ENCODE assay signal across 13 cellular contexts in genomic region chr6:110475255-110475654, GRCh38. TPM values are rescaled to one million over a fixed set of nuclear protein-coding genes. Genes with fewer than 3 reads are reported as not detected.
A peak's percentile ranks its signal among the peaks of the same experiment; 100 is the strongest.
DNase-seq lines count a peak whose midpoint lies in the region; FAIRE-seq and TF ChIP-seq lines count a peak whose summit lies in the region.
"Had no signal": no experiment of that assay in that cellular context is flagged by ENCODE, and none has a peak within 500 bp of the region (broad histone marks: within the 10 kb centered on the region; RNA-seq: fewer than 3 reads in every experiment).

No MANE protein-coding gene starts in this region.

- H4K20me1 ChIP-seq in H1 (replicated peaks in 1 of 2; ENCODE audit: control insufficient read depth in 1 of 2, insufficient read depth in 2 of 2, low read length in 2 of 2): no peaks in the 10 kb centered on the region

- no peak overlapping the region for H4K91ac ChIP-seq in H1 (replicated peaks; ENCODE audit: insufficient read length, low read length)

- H3K56ac ChIP-seq in H1 (replicated peaks; ENCODE audit: insufficient read length, low read depth, low read length): no peak overlapping the region

- H2AK5ac ChIP-seq in H1 (ENCODE audit: low read depth, low read length): no peak overlapping the region

- no peaks in the 10 kb centered on the region for H3K4me1 ChIP-seq in H1 (replicated peaks in 1 of 4; ENCODE audit: control insufficient read depth in 3 of 4, insufficient read depth in 4 of 4, low read length in 3 of 4)
- peaks cover 0 to 31% (median 17%) of the 10 kb centered on the region in 6 donors for H3K4me1 ChIP-seq in spleen

- no peak overlapping the region for H3K27ac Mint-ChIP-seq in chondrocyte (ENCODE audit: unreplicated experiment)

- H2BK5ac ChIP-seq in H1 (ENCODE audit: low read depth, low read length): no peak overlapping the region

- H3K36me3 ChIP-seq in H1 (ENCODE audit: control insufficient read depth in 2 of 4, insufficient read depth in 4 of 4, low read length in 3 of 4) (no peaks in the 10 kb centered on the region), spleen (no peaks in the 10 kb centered on the region)
- H3K36me3 ChIP-seq: cardiac muscle cell had no signal

- no peak overlapping the region for H3K14ac ChIP-seq in H1 (ENCODE audit: insufficient read length)

- H3K23ac ChIP-seq in H1 (ENCODE audit: insufficient read length): no peak overlapping the region

- no peak for FAIRE-seq in H1 (lab: Jason Lieb, UNC)
- FAIRE-seq: frontal cortex had no signal

- 0 out of 2 replicates have a peak overlapping the region, but pooled peaks have one; percentile 5 for H2AFZ ChIP-seq in H1 (ENCODE audit: low read length)

- no peak for TF ChIP-seq RAD21 in H1 (IDR thresholded peaks at IDR 0.05 in 1 of 2, conservative IDR thresholded peaks at IDR 0.05 in 1 of 2; ENCODE audit: low read depth in 2 of 2, low read length in 2 of 2)

- H2BK15ac ChIP-seq in H1 (ENCODE audit: low read length): no peak overlapping the region

- no peak overlapping the region for H2BK12ac ChIP-seq in H1 (ENCODE audit: low read depth, low read length)

- no peaks in the 10 kb centered on the region for H3K79me1 ChIP-seq in H1 (ENCODE audit: low read depth, low read length)

- H2BK20ac ChIP-seq in H1 (ENCODE audit: low read length): no peak overlapping the region

- TF ChIP-seq CTCF in H1 (IDR thresholded peaks at IDR 0.05; ENCODE audit: control extremely low read depth in 1 of 3, insufficient read depth in 1 of 3, low read depth in 1 of 3, low read length in 3 of 3): no peak
- no peak for TF ChIP-seq CTCF in spleen (IDR thresholded peaks at IDR 0.05 in 8 of 11, conservative IDR thresholded peaks at IDR 0.05 in 3 of 11)
- no peak for TF ChIP-seq CTCF in chondrocyte (IDR thresholded peaks at IDR 0.05)

- no peaks in the 10 kb centered on the region for H3K27me3 ChIP-seq in H1 (replicated peaks in 1 of 4; ENCODE audit: control insufficient read depth in 3 of 4, extremely low read depth in 1 of 4, insufficient read depth in 3 of 4, low read length in 3 of 4)
- H3K27me3 ChIP-seq in spleen (replicated peaks in 1 of 7): peaks cover 0 to 38% (median 14%) of the 10 kb centered on the region in 7 donors

- no peaks in the 10 kb centered on the region for H3K36me3 Mint-ChIP-seq in chondrocyte (ENCODE audit: low read depth)

- peak overlapping the region; percentile 16 for H3K4me3 ChIP-seq in Jurkat, Clone E6-1 (ENCODE audit: low read length)
- no peak overlapping the region for H3K4me3 ChIP-seq in H1 (ENCODE audit: extremely low read depth in 1 of 4, insufficient read depth in 2 of 4, low read depth in 3 of 4, low read length in 4 of 4)
- peak overlapping the region in 5 of 8 donors; percentile 35 to 65 (median 39) for H3K4me3 ChIP-seq in spleen
- H3K4me3 ChIP-seq: cardiac muscle cell had no signal

- H4K8ac ChIP-seq in H1 (ENCODE audit: extremely low read depth, insufficient read depth, low read length): no peak overlapping the region

- H3K4me2 ChIP-seq in H1 (ENCODE audit: insufficient read depth in 1 of 2, low read depth in 2 of 2, low read length in 2 of 2): no peak overlapping the region

- peaks cover 3 to 6% of the 10 kb centered on the region in 2 experiments; a peak in 1 of 4 replicates for H3K9me3 ChIP-seq in H1 (ENCODE audit: insufficient read depth in 2 of 2, low read depth in 1 of 2, low read length in 1 of 2)
- H3K9me3 ChIP-seq in spleen: no peaks in the 10 kb centered on the region

- no peak overlapping the region for H3K4me3 Mint-ChIP-seq in chondrocyte (ENCODE audit: unreplicated experiment)

- H3K18ac ChIP-seq in H1 (ENCODE audit: extremely low read depth, low read length): no peak overlapping the region

- DNase-seq in Jurkat, Clone E6-1 (ENCODE audit: low read depth, low spot score): peak; percentile 84
- DNase-seq in SIG-M5 (lab: John Stamatoyannopoulos, UW) (peak; percentile 92), H1 (ENCODE audit: low read depth in 1 of 2, low spot score in 2 of 2) (peak in 1 of 2 experiments; percentile 20), spleen (peak; percentile 79), nucleus accumbens (lab: John Stamatoyannopoulos, UW) (no peak), DMS53 treated with DMSO at 0.1 percent for 48 hours (lab: John Stamatoyannopoulos, UW; ENCODE audit: unreplicated experiment) (no peak), chondrocyte (ENCODE audit: low spot score) (no peak)
- DNase-seq: activated CD8-positive, alpha-beta memory T cell treated with anti-CD3 and anti-CD28 coated beads for 24 hours; NCI-H2029 had no signal

- H3K9ac ChIP-seq in H1 (replicated peaks in 1 of 4; ENCODE audit: extremely low read depth in 1 of 4, low read depth in 3 of 4, low read length in 3 of 4): no peak overlapping the region

- no peaks in the 10 kb centered on the region; the same call in 1 of the 2 replicates for H3K23me2 ChIP-seq in H1 (ENCODE audit: low read depth, low read length)

- no peak for TF ChIP-seq EP300 in H1 (IDR thresholded peaks at IDR 0.05; ENCODE audit: borderline replicate concordance in 1 of 2, low read depth in 2 of 2, low read length in 2 of 2)

- H3K79me2 ChIP-seq in H1 (ENCODE audit: control insufficient read depth in 1 of 2, insufficient read depth in 2 of 2, low read length in 2 of 2): no peaks in the 10 kb centered on the region

- CTCF ChIA-PET in H1 (lab: Charles Lee; ENCODE audit: partially characterized antibody): interaction anchor here (0.6 to 1.3 kb wide), 3 partner anchors 8 to 82 kb away, joined by 3 to 4 read pairs (median 3); no protein-coding TSS in a partner anchor

- no peak for TF ChIP-seq POLR2A in H1 (IDR thresholded peaks at IDR 0.05; ENCODE audit: control extremely low read depth in 1 of 2, low read depth in 2 of 2, low read length in 2 of 2)
- no peak for TF ChIP-seq POLR2A in spleen (IDR thresholded peaks at IDR 0.05)

- H3K4ac ChIP-seq in H1 (replicated peaks; ENCODE audit: insufficient read length, low read depth, low read length): no peak overlapping the region

- no peak overlapping the region for H4K5ac ChIP-seq in H1 (ENCODE audit: insufficient read length, low read depth, low read length)

- H3K27ac ChIP-seq in H1 (ENCODE audit: low read depth, low read length): no peak overlapping the region
- peak overlapping the region in 4 of 8 donors; percentile 17 to 75 (median 60) for H3K27ac ChIP-seq in spleen
- H3K27ac ChIP-seq: cardiac muscle cell, RWPE1 had no signal

- H3K4me1 Mint-ChIP-seq in chondrocyte (ENCODE audit: low read depth): no peaks in the 10 kb centered on the region

- 89% methylated on average over 6 of the region's 6 CpGs; no CpG with 5 or more reads in 1 of the 2 experiments for WGBS in H1 (ENCODE audit: extremely low coverage in 1 of 2, insufficient coverage in 1 of 2, insufficient read length in 1 of 2, insufficient replicate concordance in 2 of 2, low coverage in 1 of 2, low lambda C conversion rate in 2 of 2, missing lambda C conversion rate in 1 of 2), 2 experiments
- WGBS in spleen, 5 donors: 5 to 11% (median 7%) methylated on average over 6 of the region's 6 CpGs

- POLR2A ChIA-PET in H1 (lab: Charles Lee; ENCODE audit: partially characterized antibody): interaction anchor here (0.8 kb wide), 1 partner anchor 25 kb away, joined by 3 read pairs; no protein-coding TSS in a partner anchor

- H2BK120ac ChIP-seq in H1 (replicated peaks; ENCODE audit: low read depth, low read length): no peak overlapping the region

- intact Hi-C loops in spleen (cut with DNase I; ENCODE audit: low total_unique reads): no loop called here

- H3K27me3 Mint-ChIP-seq in chondrocyte (ENCODE audit: low read depth): peaks cover 18% of the 10 kb centered on the region

- peaks cover 2% of the 10 kb centered on the region for H3K9me3 Mint-ChIP-seq in chondrocyte (ENCODE audit: low read depth)

TF ChIP-seq in H1, 55 proteins besides CTCF, POLR2A, EP300 and RAD21 (continues in another document):
- TF ChIP-seq TCF12 (IDR thresholded peaks at IDR 0.05; ENCODE audit: low read depth, low read length): no peak
- no peak for TF ChIP-seq NANOG (IDR thresholded peaks at IDR 0.05; ENCODE audit: insufficient read depth, low read depth, low read length, poor library complexity, severe bottlenecking)
- no peak for TF ChIP-seq JUN (IDR thresholded peaks at IDR 0.05; ENCODE audit: low read depth, low read length)
- TF ChIP-seq CEBPB (IDR thresholded peaks at IDR 0.05; ENCODE audit: low read depth, low read length): no peak
- no peak for TF ChIP-seq KDM5A (IDR thresholded peaks at IDR 0.05; ENCODE audit: low read length)
- TF ChIP-seq SAP30 (IDR thresholded peaks at IDR 0.05; ENCODE audit: insufficient read depth, insufficient replicate concordance, low read length): no peak
- TF ChIP-seq KDM4A (IDR thresholded peaks at IDR 0.05; ENCODE audit: low read depth, low read length, severe bottlenecking): no peak
- TF ChIP-seq CHD1 (IDR thresholded peaks at IDR 0.05; ENCODE audit: low read depth, low read length): no peak

RNA-seq across cellular contexts. Expression of gene SLC22A16, which starts 1.2 kb away (rescaled TPM):
- polyA plus RNA-seq in Jurkat, Clone E6-1 (2012; ENCODE audit: insufficient read depth, insufficient read length): not detected
- total RNA-seq in H1 (2021; fragmentation: NEBNext Ultra II Directional; extraction: Animal tissue kit (Norgen Biotek cat#: 25700)): not detected in 2 replicates
- not detected in 2 replicates for polyA plus RNA-seq in H1 (2011; rRNA removed)
- not detected for polyA plus RNA-seq in H1 (2011; cell fraction: cytosol; rRNA removed)
- polyA plus RNA-seq in H1 (2011; cell fraction: nucleus; rRNA removed): not detected
- polyA plus RNA-seq in H1 (2012, experiment 1 of 2): not detected in 4 replicates
- polyA plus RNA-seq in H1 (2012, experiment 2 of 2): not detected
- not detected for polyA plus RNA-seq in H1 (2013, experiment 1 of 2)
- polyA plus RNA-seq in H1 (2013, experiment 2 of 2): not detected
- not detected in 2 replicates for polyA minus RNA-seq in H1 (2011; rRNA and poly(A)+ RNA removed)
- not detected for polyA minus RNA-seq in H1 (2011; cell fraction: cytosol; rRNA and poly(A)+ RNA removed)
- polyA minus RNA-seq in H1 (2011; cell fraction: nucleus; rRNA and poly(A)+ RNA removed): not detected
- 1 to 10 TPM in 4 of 7 donors, under 1 TPM in 1, not detected in 2; 0.49 to 2.8 (median 2.0) TPM for total RNA-seq in spleen
- under 1 TPM; 0.07 to 0.13 (median 0.12) TPM for polyA plus RNA-seq in spleen
- not detected in 3 replicates for total RNA-seq in chondrocyte
- total RNA-seq: cardiac muscle cell, frontal cortex, mucosa of gallbladder had no signal
- polyA plus RNA-seq: cardiac muscle cell had no signal

RNA-seq across cellular contexts. Expression of gene DDO, which starts 59.9 kb away (rescaled TPM):
- polyA plus RNA-seq in Jurkat, Clone E6-1 (2012; ENCODE audit: insufficient read depth, insufficient read length): not detected
- total RNA-seq in H1 (2021; fragmentation: NEBNext Ultra II Directional; extraction: Animal tissue kit (Norgen Biotek cat#: 25700)): not detected in 2 replicates
- not detected in 2 replicates for polyA plus RNA-seq in H1 (2011; rRNA removed)
- not detected for polyA plus RNA-seq in H1 (2011; cell fraction: cytosol; rRNA removed)
- polyA plus RNA-seq in H1 (2011; cell fraction: nucleus; rRNA removed): not detected
- not detected in 4 replicates for polyA plus RNA-seq in H1 (2012, experiment 1 of 2)
- polyA plus RNA-seq in H1 (2012, experiment 2 of 2): not detected
- polyA plus RNA-seq in H1 (2013, experiment 1 of 2): not detected
- 0.02 TPM for polyA plus RNA-seq in H1 (2013, experiment 2 of 2)
- polyA minus RNA-seq in H1 (2011; rRNA and poly(A)+ RNA removed): not detected in 2 replicates
- polyA minus RNA-seq in H1 (2011; cell fraction: cytosol; rRNA and poly(A)+ RNA removed): not detected
- polyA minus RNA-seq in H1 (2011; cell fraction: nucleus; rRNA and poly(A)+ RNA removed): not detected
- 1 to 10 TPM; 1.1 to 4.1 (median 1.8) TPM for total RNA-seq in spleen
- polyA plus RNA-seq in spleen: 1 to 10 TPM in 2 of 3 donors, under 1 TPM in 1; 0.68 to 1.5 (median 1.1) TPM
- total RNA-seq in chondrocyte: not detected in 3 replicates

Comparison
In these comparisons a context has a peak if more than half of its experiments do, and no peak if none do; other contexts are left out.
1. DNase-seq: peak in Jurkat, Clone E6-1 (single experiment), SIG-M5 (single experiment) and spleen (single experiment); none in nucleus accumbens (0 of 56), DMS53 treated with DMSO at 0.1 percent for 48 hours (single experiment) and chondrocyte (single experiment).
2. H3K4me3 ChIP-seq: peak in Jurkat, Clone E6-1 (single experiment) and spleen (5 of 8); none in H1 (0 of 4).